In the genomic region with DNA sequence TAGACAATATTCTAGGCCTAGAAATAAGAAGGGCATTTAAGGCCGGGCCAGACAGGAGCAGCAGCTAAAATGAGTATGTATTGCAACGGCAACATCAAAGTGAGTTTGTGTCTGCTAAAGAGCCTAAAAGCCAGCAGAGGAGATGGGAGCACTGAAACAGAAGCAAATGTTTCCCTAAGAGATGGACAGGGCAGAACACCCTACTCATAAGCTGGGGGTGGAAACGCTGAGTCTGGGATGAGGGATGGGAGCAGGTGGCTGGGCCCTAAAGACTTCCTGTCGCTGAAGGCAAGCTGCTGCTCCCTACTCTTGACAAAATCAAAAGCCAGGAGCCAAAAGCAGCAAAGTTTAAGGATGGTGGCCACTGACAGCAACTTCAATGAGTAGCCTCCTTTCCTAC, we compare ENCODE assay signal across 14 cellular contexts. TPM values are rescaled to one million over a fixed set of nuclear protein-coding genes. Genes with fewer than 3 reads are reported as not detected.
DNase-seq lines count a peak whose midpoint lies in the region; ATAC-seq and TF ChIP-seq lines count a peak whose summit lies in the region.
"Had no signal": no experiment of that assay in that cellular context is flagged by ENCODE, and none has a peak within 500 bp of the region (broad histone marks: within the 10 kb centered on the region; RNA-seq: fewer than 3 reads in every experiment).

No MANE protein-coding gene starts in this region.

- no peak for TF ChIP-seq CTCF in stomach (IDR thresholded peaks at IDR 0.05)

- H3K36me3 ChIP-seq in muscle layer of colon (ENCODE audit: insufficient read depth, low read length), result peaks cover 29% of the 10 kb centered on the region
- H3K36me3 ChIP-seq in stomach, result peaks cover 8 to 56% (median 35%) of the 10 kb centered on the region in 4 donors

- no peaks in the 10 kb centered on the region for H3K27me3 ChIP-seq in muscle layer of colon (ENCODE audit: control insufficient read depth in 1 of 2, insufficient read depth in 2 of 2, low read length in 2 of 2)
- no peaks in the 10 kb centered on the region for H3K27me3 ChIP-seq in stomach
- H3K27me3 ChIP-seq: brain microvascular endothelial cell had no signal

- peaks cover 10% of the 10 kb centered on the region for H3K4me1 Mint-ChIP-seq in T-helper 17 cell

- peak overlapping the region; percentile 45 for H3K27ac Mint-ChIP-seq in T-helper 17 cell
- H3K27ac Mint-ChIP-seq: activated T-cell treated with anti-CD3 and anti-CD28 coated beads, Interleukin-2, amount 50 U/mL, for 72 hours had no signal

- H3K4me3 ChIP-seq in muscle layer of colon (ENCODE audit: low read depth in 1 of 2, low read length in 2 of 2) (no peak overlapping the region), stomach (no peak overlapping the region)
- H3K4me3 ChIP-seq: skin epidermis had no signal

- TF ChIP-seq EP300 in stomach (IDR thresholded peaks at IDR 0.05), result no peak

- intact Hi-C loops in stomach (cut with DNase I; ENCODE audit: low total_unique reads), result no loop called here

- no peaks in the 10 kb centered on the region for H3K9me3 ChIP-seq in T-helper 17 cell (ENCODE audit: control insufficient read depth, low read length, poor library complexity, severe bottlenecking)
- H3K9me3 ChIP-seq in muscle layer of colon (ENCODE audit: low read length), result no peaks in the 10 kb centered on the region
- no peaks in the 10 kb centered on the region for H3K9me3 ChIP-seq in stomach

- H3K36me3 Mint-ChIP-seq in T-helper 17 cell (ENCODE audit: low read depth), result no peaks in the 10 kb centered on the region

- no peak for TF ChIP-seq POLR2A in stomach (IDR thresholded peaks at IDR 0.05)

- H3K4me3 Mint-ChIP-seq in T-helper 17 cell, result peak overlapping the region; percentile 36

- WGBS in stomach, 5 donors, result 67 to 87% (median 81%) methylated on average over 4 of the region's 4 CpGs

- H3K27ac ChIP-seq in muscle layer of colon (ENCODE audit: low read depth, low read length), result peak overlapping the region; percentile 14
- H3K27ac ChIP-seq in stomach, result peak overlapping the region; percentile 32 to 78 (median 73)
- H3K27ac ChIP-seq: 22Rv1, brain microvascular endothelial cell had no signal

- ATAC-seq in T-helper 17 cell (no peak), HG03442 (IDR thresholded peaks at IDR 0.05; ENCODE audit: unreplicated experiment) (no peak)

- peak; percentile 1 for DNase-seq in NCI-H146 treated with DMSO at 0.1 percent for 48 hours (lab: John Stamatoyannopoulos, UW; ENCODE audit: unreplicated experiment)
- DNase-seq in NCI-H146 (lab: John Stamatoyannopoulos, UW), result no peak
- no peak for DNase-seq in T-helper 17 cell
- DNase-seq in stomach, result no peak
- no peak for DNase-seq in occipital lobe (lab: John Stamatoyannopoulos, UW)
- DNase-seq in activated CD4-positive, CD25-positive, alpha-beta regulatory T cell (lab: John Stamatoyannopoulos, UW), result no peak
- DNase-seq: activated CD4-positive, alpha-beta T cell treated with anti-CD3 and anti-CD28 coated beads for 1 hour; brain microvascular endothelial cell had no signal

- H3K27me3 Mint-ChIP-seq in T-helper 17 cell, result no peaks in the 10 kb centered on the region

- H3K4me1 ChIP-seq in muscle layer of colon (ENCODE audit: insufficient read depth, low read length), result peaks cover 17% of the 10 kb centered on the region
- peaks cover 23 to 68% (median 46%) of the 10 kb centered on the region in 4 donors for H3K4me1 ChIP-seq in stomach

- H3K9ac ChIP-seq in muscle layer of colon (ENCODE audit: low read length), result no peak overlapping the region

RNA-seq across cellular contexts. Expression of a gene that starts 40.5 kb away (rescaled TPM):
- 1 to 10 TPM; 8.6 to 9.2 TPM for total RNA-seq in T-helper 17 cell
- total RNA-seq in stomach, result 10 to 100 TPM in 1 of 5 donors, 1 to 10 TPM in 3, not detected in 1; 3.5 to 22.6 (median 7.5) TPM
- 1 to 10 TPM; 3.1 to 6.3 (median 4.7) TPM for polyA plus RNA-seq in stomach
- 36.2 TPM for total RNA-seq in occipital lobe
- total RNA-seq: Calu3 had no signal
